In genomic region chr1:39840507-39840906, GRCh38 we compare ENCODE assay signal across 26 cellular contexts. TPM values are rescaled to one million over a fixed set of nuclear protein-coding genes. Genes with fewer than 3 reads are reported as not detected.
"Had no signal": no experiment of that assay in that cellular context is flagged by ENCODE, and none has a peak within 500 bp of the region (broad histone marks: within the 10 kb centered on the region; RNA-seq: fewer than 3 reads in every experiment).

No MANE protein-coding gene starts in this region.

- DNase-seq: hypothalamus; immature natural killer cell; kidney; left colon; left lung; lower lobe of right lung; mammary epithelial cell; mesenchymal stem cell; naive B cell; ovary; stimulated activated CD4-positive, alpha-beta T cell treated with anti-CD3 and anti-CD28 coated beads, Interleukin-12 subunit alpha, Interleukin-12 subunit beta, amount 100 ng/mL, for 4 hours; stimulated activated CD4-positive, alpha-beta T cell treated with anti-CD3 and anti-CD28 coated beads, Interleukin-15, amount 100 ng/mL, for 24 hours; stimulated activated CD4-positive, alpha-beta T cell treated with anti-CD3 and anti-CD28 coated beads, Interleukin-2, amount 100 ng/mL, for 24 hours; stimulated activated CD4-positive, alpha-beta T cell treated with anti-CD3 and anti-CD28 coated beads, Interleukin-4, amount 100 ng/mL, for 1 hour; stimulated activated naive B cell treated with anti-CD40 and anti-IgM and Interleukin-4, amounts not matched to agents 10 μg/mL and 1 μg/mL and 100 μg/mL, for 72 hours; stimulated activated naive CD8-positive, alpha-beta T cell treated with anti-CD3 and anti-CD28 coated beads, Interleukin-15, Interleukin-2, amounts not matched to agents 100 U/mL and 50 U/mL, for 24 hours; stomach; testis; thyroid gland; transverse colon; upper lobe of right lung had no signal

- H3K27me3 ChIP-seq: left lung, ovary, right atrium auricular region, stomach, testis, thyroid gland, transverse colon, upper lobe of right lung had no signal

- H3K9me3 Mint-ChIP-seq: immature natural killer cell; naive B cell; natural killer cell treated with Interleukin-12 subunit alpha and Interleukin-12 subunit beta and Interleukin-15 and Interleukin-18, amount 100 ng/mL, for 72 hours; stimulated activated naive B cell treated with anti-CD40 and anti-IgM and Interleukin-4, amounts not matched to agents 10 μg/mL and 1 μg/mL and 100 μg/mL, for 72 hours had no signal

- H3K9me3 ChIP-seq: left lung, lower lobe of right lung, ovary, right atrium auricular region, stomach, testis, thyroid gland, transverse colon, upper lobe of right lung had no signal

- H3K36me3 ChIP-seq: ovary had no signal

- H3K27ac Mint-ChIP-seq: immature natural killer cell; naive B cell; natural killer cell treated with Interleukin-12 subunit alpha and Interleukin-12 subunit beta and Interleukin-15 and Interleukin-18, amount 100 ng/mL, for 72 hours; stimulated activated naive B cell treated with anti-CD40 and anti-IgM and Interleukin-4, amounts not matched to agents 10 μg/mL and 1 μg/mL and 100 μg/mL, for 72 hours had no signal

- ATAC-seq: left colon; left lung; lower lobe of right lung; natural killer cell treated with Interleukin-12 subunit alpha and Interleukin-12 subunit beta and Interleukin-15 and Interleukin-18, amount 100 ng/mL, for 72 hours; sciatic nerve; stimulated activated naive B cell treated with anti-CD40 and anti-IgM and Interleukin-4, amounts not matched to agents 10 μg/mL and 1 μg/mL and 100 μg/mL, for 72 hours; stimulated activated naive CD8-positive, alpha-beta T cell treated with anti-CD3 and anti-CD28 coated beads, Interleukin-15, Interleukin-2, amounts not matched to agents 100 U/mL and 50 U/mL, for 24 hours; upper lobe of right lung had no signal

- H3K4me3 Mint-ChIP-seq: immature natural killer cell; naive B cell; natural killer cell treated with Interleukin-12 subunit alpha and Interleukin-12 subunit beta and Interleukin-15 and Interleukin-18, amount 100 ng/mL, for 72 hours; stimulated activated naive B cell treated with anti-CD40 and anti-IgM and Interleukin-4, amounts not matched to agents 10 μg/mL and 1 μg/mL and 100 μg/mL, for 72 hours had no signal

- H3K27ac ChIP-seq: left lung, lower lobe of right lung, ovary, right atrium auricular region, skin epidermis, stomach, testis, thyroid gland, transverse colon, upper lobe of right lung had no signal

- H3K4me3 ChIP-seq: left lung, lower lobe of right lung, ovary, right atrium auricular region, skin epidermis, stomach, testis, thyroid gland, transverse colon, upper lobe of right lung had no signal

- H3K27me3 Mint-ChIP-seq: naive B cell; natural killer cell treated with Interleukin-12 subunit alpha and Interleukin-12 subunit beta and Interleukin-15 and Interleukin-18, amount 100 ng/mL, for 72 hours; progenitor cell of endocrine pancreas; stimulated activated naive B cell treated with anti-CD40 and anti-IgM and Interleukin-4, amounts not matched to agents 10 μg/mL and 1 μg/mL and 100 μg/mL, for 72 hours had no signal

RNA-seq across cellular contexts. Expression of gene BMP8B, which starts 51.8 kb away (rescaled TPM):
- total RNA-seq: mammary epithelial cell had no signal
